Comparison of ENCODE assay signal across 15 cellular contexts in the genomic region with DNA sequence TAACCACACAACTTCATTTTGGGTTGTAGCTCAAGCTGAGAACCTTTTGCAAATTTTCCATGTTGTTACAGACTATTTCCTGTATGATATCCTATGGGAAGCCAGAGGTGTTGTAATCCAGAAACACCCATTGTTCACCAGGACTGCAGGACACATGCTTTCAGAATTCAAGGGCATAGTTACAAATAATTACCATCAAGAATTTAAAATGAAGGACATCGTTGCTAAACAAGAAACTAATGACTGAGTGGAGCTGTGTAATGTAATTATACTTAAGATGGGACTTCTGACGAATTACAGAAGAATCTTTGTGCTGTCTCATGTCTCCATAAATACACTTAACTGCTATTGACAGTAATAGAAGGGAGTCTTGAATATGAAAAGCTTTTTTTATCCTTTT. TPM values are rescaled to one million over a fixed set of nuclear protein-coding genes. Genes with fewer than 3 reads are reported as not detected.
DNase-seq lines count a peak whose midpoint lies in the region; ATAC-seq and TF ChIP-seq lines count a peak whose summit lies in the region.
"Had no signal": no experiment of that assay in that cellular context is flagged by ENCODE, and none has a peak within 500 bp of the region (broad histone marks: within the 10 kb centered on the region; RNA-seq: fewer than 3 reads in every experiment).

No MANE protein-coding gene starts in this region.

- H3K4me3 ChIP-seq in HAP-1 (no peak overlapping the region), epithelial cell of esophagus (ENCODE audit: low read length) (no peak overlapping the region)
- H3K4me3 ChIP-seq: adrenal gland, gastrocnemius medialis, skin epidermis, testis had no signal

- H3K9me3 ChIP-seq in HAP-1, result no peaks in the 10 kb centered on the region
- H3K9me3 ChIP-seq: adrenal gland, gastrocnemius medialis, testis had no signal

- DNase-seq in HAP-1 (ENCODE audit: low spot score in 2 of 2), result peak; percentile 33 to 84
- peak; percentile 57 for DNase-seq in NCI-H69 (lab: John Stamatoyannopoulos, UW)
- peak; percentile 42 for DNase-seq in epithelial cell of esophagus (ENCODE audit: low read depth)
- DNase-seq in pulmonary artery endothelial cell (ENCODE audit: low read depth, low spot score), result peak; percentile 51
- DNase-seq in nucleus accumbens (lab: John Stamatoyannopoulos, UW), result no peak
- DNase-seq in SKM-1 (lab: John Stamatoyannopoulos, UW; ENCODE audit: unreplicated experiment), result no peak
- DNase-seq: activated CD4-positive, CD25-positive, alpha-beta regulatory T cell treated with anti-CD3 and anti-CD28 coated beads, Interleukin-2, amount 50 U/mL, for 72 hours; adrenal gland; endodermal cell; gastrocnemius medialis; GOT3; Right ventricle myocardium superior; testis had no signal

- peaks cover 14% of the 10 kb centered on the region for H3K27me3 ChIP-seq in HAP-1 (ENCODE audit: low read depth)
- H3K27me3 ChIP-seq: adrenal gland, gastrocnemius medialis, testis had no signal

- ATAC-seq in HG03469 (IDR thresholded peaks at IDR 0.05; ENCODE audit: unreplicated experiment), result no peak

- in situ Hi-C loops in HAP-1 (cut with MboI; ENCODE audit: low sequenced_read_pairs), result loop anchor here (25.0 kb wide), 1 partner anchor 1230 kb away; the partner anchor contains the start of gene OMA1

- peaks cover 28% of the 10 kb centered on the region for H3K4me1 ChIP-seq in HAP-1

- no peaks in the 10 kb centered on the region for H3K36me3 ChIP-seq in HAP-1 (replicated peaks)
- H3K36me3 ChIP-seq: adrenal gland, gastrocnemius medialis had no signal

- TF ChIP-seq CTCF in epithelial cell of esophagus (IDR thresholded peaks at IDR 0.05; ENCODE audit: insufficient read depth, low read depth, low read length, missing control alignments), result no peak

RNA-seq across cellular contexts. Expression of gene HOOK1, which starts 47.6 kb away (rescaled TPM):
- not detected in 2 replicates for total RNA-seq in pulmonary artery endothelial cell

Comparison
In these comparisons a context has a peak if more than half of its experiments do, and no peak if none do; other contexts are left out.
1. DNase-seq: peak in HAP-1 (2 of 2), NCI-H69 (single experiment), epithelial cell of esophagus (single experiment) and pulmonary artery endothelial cell (single experiment); none in nucleus accumbens (0 of 56) and SKM-1 (single experiment).